ENCODE assay signal across 12 cellular contexts in the genomic region with DNA sequence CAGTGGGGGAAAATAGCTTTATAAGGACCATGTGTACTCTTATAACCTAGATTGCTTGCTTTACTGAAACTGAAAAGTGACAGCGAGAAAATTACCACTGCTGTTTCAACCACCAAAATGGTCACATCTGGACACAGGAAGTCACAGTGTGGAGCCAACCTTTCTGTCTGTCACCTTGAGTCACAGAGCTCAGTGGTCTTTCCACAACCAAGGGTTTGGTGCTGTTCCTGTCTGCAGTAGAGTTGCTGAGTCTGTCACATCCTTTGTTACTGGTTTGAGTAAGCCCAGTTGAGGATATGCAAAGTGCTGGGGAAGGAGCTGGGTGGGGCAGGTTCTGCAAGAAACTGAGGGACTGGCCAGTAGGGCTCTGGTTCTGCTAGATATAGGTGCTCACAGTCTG.
DNase-seq lines count a peak whose midpoint lies in the region; ATAC-seq lines count a peak whose summit lies in the region.
"Had no signal": no experiment of that assay in that cellular context is flagged by ENCODE, and none has a peak within 500 bp of the region (broad histone marks: within the 10 kb centered on the region; RNA-seq: fewer than 3 reads in every experiment).

No MANE protein-coding gene starts in this region.

- no peaks in the 10 kb centered on the region for H3K36me3 Mint-ChIP-seq in activated naive CD8-positive, alpha-beta T cell treated with anti-CD3 and anti-CD28 coated beads, Interleukin-2, amount 50 U/mL, for 24 hours (ENCODE audit: low read depth)

- H3K4me1 Mint-ChIP-seq in activated naive CD8-positive, alpha-beta T cell treated with anti-CD3 and anti-CD28 coated beads, Interleukin-2, amount 50 U/mL, for 24 hours = no peaks in the 10 kb centered on the region

- H3K27ac Mint-ChIP-seq in activated naive CD8-positive, alpha-beta T cell treated with anti-CD3 and anti-CD28 coated beads, Interleukin-2, amount 50 U/mL, for 24 hours = no peak overlapping the region

- no peak for DNase-seq in activated naive CD8-positive, alpha-beta T cell treated with anti-CD3 and anti-CD28 coated beads, Interleukin-2, amount 50 U/mL, for 24 hours
- DNase-seq in RKO (ENCODE audit: low spot score) = no peak
- DNase-seq in NCI-H1417 (lab: John Stamatoyannopoulos, UW) = no peak
- no peak for DNase-seq in NCI-H2029 treated with DMSO at 0.1 percent for 48 hours (lab: John Stamatoyannopoulos, UW)
- DNase-seq in DMS 273 (lab: John Stamatoyannopoulos, UW; ENCODE audit: unreplicated experiment) = no peak
- DNase-seq: activated T-cell treated with anti-CD3 and anti-CD28 coated beads, Interleukin-2, amount 50 U/mL, for 1 hour; foreskin melanocyte; mesenchymal stem cell; NCI-H1694 had no signal

- no peak overlapping the region for H3K4me3 Mint-ChIP-seq in activated naive CD8-positive, alpha-beta T cell treated with anti-CD3 and anti-CD28 coated beads, Interleukin-2, amount 50 U/mL, for 24 hours

- H3K9me3 Mint-ChIP-seq in activated naive CD8-positive, alpha-beta T cell treated with anti-CD3 and anti-CD28 coated beads, Interleukin-2, amount 50 U/mL, for 24 hours = no peaks in the 10 kb centered on the region

- H3K27me3 Mint-ChIP-seq in activated naive CD8-positive, alpha-beta T cell treated with anti-CD3 and anti-CD28 coated beads, Interleukin-2, amount 50 U/mL, for 24 hours = peaks cover 5% of the 10 kb centered on the region

- ATAC-seq in GM18517 (IDR thresholded peaks at IDR 0.05; ENCODE audit: unreplicated experiment) (peak; percentile 94), GM21367 (IDR thresholded peaks at IDR 0.05; ENCODE audit: unreplicated experiment) (peak; percentile 98), HG03060 (IDR thresholded peaks at IDR 0.05; ENCODE audit: low read depth, unreplicated experiment) (peak; percentile 90)
- peak; percentile 43 for ATAC-seq in activated naive CD8-positive, alpha-beta T cell treated with anti-CD3 and anti-CD28 coated beads, Interleukin-2, amount 50 U/mL, for 24 hours

Comparison
In these comparisons a context has a peak if more than half of its experiments do, and no peak if none do; other contexts are left out.
1. ATAC-seq: peak in every context shown above with its lines; median percentile 98 in GM21367; 94 in GM18517; 90 in HG03060; 43 in activated naive CD8-positive, alpha-beta T cell treated with anti-CD3 and anti-CD28 coated beads, Interleukin-2, amount 50 U/mL, for 24 hours.